In genomic region chr16:3075946-3076345, GRCh38 we compare ENCODE assay signal across 11 cellular contexts. TPM values are rescaled to one million over a fixed set of nuclear protein-coding genes. Genes with fewer than 3 reads are reported as not detected.
DNase-seq lines count a peak whose midpoint lies in the region; ATAC-seq, FAIRE-seq and TF ChIP-seq lines count a peak whose summit lies in the region.
"Not testable (repeated sequence)": the region's sequence is repeated elsewhere in the genome, so short reads cannot be mapped to it uniquely, and the experiment has no call there.
"Had no signal": no experiment of that assay in that cellular context is flagged by ENCODE, and none has a peak within 500 bp of the region (broad histone marks: within the 10 kb centered on the region; RNA-seq: fewer than 3 reads in every experiment).

No MANE protein-coding gene starts in this region.

- POLR2A ChIA-PET in GM12878 (lab: Charles Lee) = interaction anchor here (0.6 to 4.4 kb wide), 5 partner anchors 10 to 61 kb away, joined by 3 to 38 read pairs (median 5); partner anchors contain the start of genes IL32 and ZNF213
- POLR2A ChIA-PET in naive thymus-derived CD4-positive, alpha-beta T cell (lab: Charles Lee) = interaction anchor here (0.7 to 5.6 kb wide), 18 partner anchors 11 to 381 kb away, joined by 3 to 113 read pairs (median 8); partner anchors contain the start of genes IL32, ZNF213 and ZSCAN10

- H3K27ac ChIP-seq in DND-41 (ENCODE audit: low read length) (peak overlapping the region; percentile 94), SU-DHL-6 (ENCODE audit: low read depth, low read length) (peak overlapping the region; percentile 97), GM12878 (ENCODE audit: control insufficient read depth, insufficient read depth) (peak overlapping the region; percentile 88), thymus (ENCODE audit: low read depth) (peak overlapping the region; percentile 99)
- H3K27ac ChIP-seq in naive thymus-derived CD4-positive, alpha-beta T cell (ENCODE audit: low read depth, low read length) = peak overlapping the region; percentile 78

- H3K4me3 Mint-ChIP-seq in activated CD8-positive, alpha-beta memory T cell treated with anti-CD3 and anti-CD28 coated beads, Interleukin-2, amount 10 ng/mL, durations not matched to agents 7 days and 5 days = peak overlapping the region; percentile 79
- peak overlapping the region; percentile 20 to 89 (median 81) for H3K4me3 Mint-ChIP-seq in naive thymus-derived CD4-positive, alpha-beta T cell

- H3K36me3 Mint-ChIP-seq in activated CD8-positive, alpha-beta memory T cell treated with anti-CD3 and anti-CD28 coated beads, Interleukin-2, amount 10 ng/mL, durations not matched to agents 7 days and 5 days = peaks cover 34% of the 10 kb centered on the region
- H3K36me3 Mint-ChIP-seq in naive thymus-derived CD4-positive, alpha-beta T cell = peaks cover 6 to 61% (median 12%) of the 10 kb centered on the region in 5 donors

- TF ChIP-seq EP300 in GM12878 (IDR thresholded peaks at IDR 0.05; ENCODE audit: borderline replicate concordance in 1 of 2, control insufficient read depth in 1 of 2, low read depth in 2 of 2, low read length in 2 of 2) = not testable (repeated sequence)

- H2AFZ ChIP-seq in DND-41 (ENCODE audit: low read depth, low read length); SU-DHL-6 (ENCODE audit: low read depth, low read length, severe bottlenecking); GM12878 (ENCODE audit: control insufficient read depth, low read depth, low read length): not testable (repeated sequence)

- TF ChIP-seq CTCF in DND-41 (IDR thresholded peaks at IDR 0.05; ENCODE audit: borderline replicate concordance, extremely low read depth, low read length, poor library complexity, severe bottlenecking); SU-DHL-6 (IDR thresholded peaks at IDR 0.05; ENCODE audit: insufficient read depth, low read length, poor library complexity, severe bottlenecking); GM12878 (IDR thresholded peaks at IDR 0.05 in 2 of 3, conservative IDR thresholded peaks at IDR 0.05 in 1 of 3; ENCODE audit: control insufficient read depth in 2 of 3, extremely low read depth in 1 of 3, insufficient read depth in 1 of 3, low read depth in 3 of 3, low read length in 3 of 3): not testable (repeated sequence)

- H3K9me2 ChIP-seq in SU-DHL-6 (replicated peaks; ENCODE audit: insufficient read depth, low read length) = not testable (repeated sequence)

- BruUV-seq in GM12878 (replicated peaks; lab: Mats Ljungman, UMichigan) = not testable (repeated sequence)

- not testable (repeated sequence) for H3K9me3 Mint-ChIP-seq in activated CD8-positive, alpha-beta memory T cell treated with anti-CD3 and anti-CD28 coated beads, Interleukin-2, amount 10 ng/mL, durations not matched to agents 7 days and 5 days (ENCODE audit: low read depth)
- H3K9me3 Mint-ChIP-seq in naive thymus-derived CD4-positive, alpha-beta T cell = peaks cover 0 to 13% (median 4%) of the 10 kb centered on the region in 11 donors

- H3K9me3 ChIP-seq in DND-41 (ENCODE audit: insufficient read depth, low read length, severe bottlenecking); SU-DHL-6 (ENCODE audit: insufficient read depth, low read length); GM12878 (replicated peaks; ENCODE audit: control insufficient read depth, insufficient read depth, low read length); naive thymus-derived CD4-positive, alpha-beta T cell (ENCODE audit: control insufficient read depth in 2 of 3, low read length in 3 of 3); thymus (ENCODE audit: control insufficient read depth): not testable (repeated sequence)

- H3K4me2 ChIP-seq in DND-41 (ENCODE audit: insufficient read depth, low read length) (peak overlapping the region; percentile 51), SU-DHL-6 (ENCODE audit: low read depth, low read length, poor library complexity, severe bottlenecking) (peak overlapping the region; percentile 78), GM12878 (ENCODE audit: control insufficient read depth, insufficient read depth) (peak overlapping the region; percentile 68; the same call in 1 of the 2 replicates)

- WGBS in GM12878 (ENCODE audit: insufficient coverage, insufficient replicate concordance, low lambda C conversion rate, missing lambda C conversion rate) = 71% methylated on average over 6 of the region's 6 CpGs
- 85% methylated on average over 6 of the region's 6 CpGs for WGBS in thymus

- SMC1A ChIA-PET in GM12878 (lab: Charles Lee; ENCODE audit: uncharacterized antibody, unreplicated experiment) = interaction anchor here (1.0 to 6.1 kb wide), 6 partner anchors 9 to 53 kb away, joined by 3 to 52 read pairs (median 7); partner anchors contain the start of gene IL32

- intact Hi-C loops in GM12878 (cut with micrococcal nuclease; ENCODE audit: unreplicated experiment) = loop anchor here (2.0 kb wide), 1 partner anchor 25 kb away; no protein-coding TSS in a partner anchor
- intact Hi-C loops in naive thymus-derived CD4-positive, alpha-beta T cell (cut with micrococcal nuclease) = loop anchor here (1.0 to 10.0 kb wide), 8 partner anchors 11 to 429 kb away; partner anchors contain the start of genes IL32 (in 2 of the 2) and CLUAP1 (in 1 of the 2)

- H3K9ac ChIP-seq in DND-41 (ENCODE audit: low read depth, low read length) (peak overlapping the region; percentile 61), SU-DHL-6 (ENCODE audit: low read length) (peak overlapping the region; percentile 50)
- H3K9ac ChIP-seq in GM12878 (ENCODE audit: control insufficient read depth, insufficient read depth, low read length) = not testable (repeated sequence)

- H3K27me3 Mint-ChIP-seq in activated CD8-positive, alpha-beta memory T cell treated with anti-CD3 and anti-CD28 coated beads, Interleukin-2, amount 10 ng/mL, durations not matched to agents 7 days and 5 days; naive thymus-derived CD4-positive, alpha-beta T cell: not testable (repeated sequence)

- not testable (repeated sequence) for H4K20me1 ChIP-seq in DND-41 (ENCODE audit: insufficient read depth, low read length); SU-DHL-6 (ENCODE audit: low read depth, low read length); GM12878 (ENCODE audit: control insufficient read depth, insufficient read depth)

- peak overlapping the region in 1 of 2 experiments; percentile 38; a peak in 1 of 4 replicates for H3K4me3 ChIP-seq in DND-41 (ENCODE audit: low read depth in 1 of 2, low read length in 2 of 2)
- H3K4me3 ChIP-seq in SU-DHL-6 (ENCODE audit: insufficient read depth, low read length, poor library complexity, severe bottlenecking) = peak overlapping the region; percentile 4
- H3K4me3 ChIP-seq in GM12878 = peak overlapping the region; percentile 28; the same call in 1 of the 2 replicates
- H3K4me3 ChIP-seq in naive thymus-derived CD4-positive, alpha-beta T cell (ENCODE audit: low read length) = peak overlapping the region; percentile 25
- H3K4me3 ChIP-seq in thymus (ENCODE audit: low read length) = peak overlapping the region; percentile 44

- not testable (repeated sequence) for TF ChIP-seq RAD21 in GM12878 (IDR thresholded peaks at IDR 0.05; ENCODE audit: insufficient read depth, low read depth, low read length)

- RAD21 ChIA-PET in GM12878 (lab: Charles Lee; ENCODE audit: unreplicated experiment) = interaction anchor here (1.1 to 3.5 kb wide), 4 partner anchors 9 to 17 kb away, joined by 3 to 14 read pairs (median 6); partner anchors contain the start of gene IL32

- not testable (repeated sequence) for FAIRE-seq in GM12878 (lab: Jason Lieb, UNC)

- H3K36me3 ChIP-seq in DND-41 (ENCODE audit: insufficient read depth, low read length); SU-DHL-6 (ENCODE audit: low read length); GM12878 (ENCODE audit: control insufficient read depth in 2 of 2, insufficient read depth in 2 of 2, low read length in 1 of 2); naive thymus-derived CD4-positive, alpha-beta T cell (ENCODE audit: control insufficient read depth in 2 of 3, insufficient read depth in 3 of 3, low read length in 3 of 3); thymus (ENCODE audit: control insufficient read depth, insufficient read depth): not testable (repeated sequence)

- H3K4me1 ChIP-seq in DND-41 (ENCODE audit: insufficient read depth, low read length) = peaks cover 86% of the 10 kb centered on the region
- peaks cover 45% of the 10 kb centered on the region for H3K4me1 ChIP-seq in GM12878 (ENCODE audit: control insufficient read depth, insufficient read depth, low read length)
- H3K4me1 ChIP-seq in naive thymus-derived CD4-positive, alpha-beta T cell (ENCODE audit: control insufficient read depth in 2 of 2, insufficient read depth in 2 of 2, low read length in 2 of 2) = peaks cover 73 to 77% of the 10 kb centered on the region in 2 donors
- peaks cover 47% of the 10 kb centered on the region for H3K4me1 ChIP-seq in thymus (ENCODE audit: control insufficient read depth, insufficient read depth, low read length)

- not testable (repeated sequence) for ATAC-seq in DND-41 (ENCODE audit: insufficient read depth, low read depth); activated CD8-positive, alpha-beta memory T cell treated with anti-CD3 and anti-CD28 coated beads, Interleukin-2, amount 10 ng/mL, durations not matched to agents 7 days and 5 days; GM12878; naive thymus-derived CD4-positive, alpha-beta T cell

- CTCF ChIA-PET in activated CD8-positive, alpha-beta memory T cell treated with anti-CD3 and anti-CD28 coated beads, Interleukin-2, amount 10 ng/mL, durations not matched to agents 7 days and 5 days (lab: Charles Lee) = interaction anchor here (0.8 to 7.8 kb wide), 13 partner anchors 11 to 93 kb away, joined by 3 to 88 read pairs (median 9); partner anchors contain the start of genes IL32 and ZSCAN10
- CTCF ChIA-PET in GM12878 (lab: Yijun Ruan, JAX) = interaction anchor here (1.2 to 6.0 kb wide), 9 partner anchors 11 to 53 kb away, joined by 3 to 42 read pairs (median 15); partner anchors contain the start of gene IL32
- CTCF ChIA-PET in naive thymus-derived CD4-positive, alpha-beta T cell (lab: Charles Lee) = interaction anchor here (0.8 to 5.5 kb wide), 9 partner anchors 11 to 59 kb away, joined by 3 to 45 read pairs (median 10); partner anchors contain the start of genes IL32 and ZNF213

- not testable (repeated sequence) for DNase-seq in DND-41; activated CD8-positive, alpha-beta memory T cell treated with anti-CD3 and anti-CD28 coated beads, Interleukin-2, amount 10 ng/mL, durations not matched to agents 7 days and 5 days; GM12878 (ENCODE audit: low read depth, low spot score); naive thymus-derived CD4-positive, alpha-beta T cell

- not testable (repeated sequence) for TF ChIP-seq POLR2A in GM12878 (IDR thresholded peaks at IDR 0.05; ENCODE audit: low read depth, low read length)

- peaks cover 84% of the 10 kb centered on the region for H3K4me1 Mint-ChIP-seq in activated CD8-positive, alpha-beta memory T cell treated with anti-CD3 and anti-CD28 coated beads, Interleukin-2, amount 10 ng/mL, durations not matched to agents 7 days and 5 days
- H3K4me1 Mint-ChIP-seq in naive thymus-derived CD4-positive, alpha-beta T cell = peaks cover 64 to 93% (median 78%) of the 10 kb centered on the region in 7 donors

- H3K27ac Mint-ChIP-seq in activated CD8-positive, alpha-beta memory T cell treated with anti-CD3 and anti-CD28 coated beads, Interleukin-2, amount 10 ng/mL, durations not matched to agents 7 days and 5 days = peak overlapping the region; percentile 94
- H3K27ac Mint-ChIP-seq in naive thymus-derived CD4-positive, alpha-beta T cell = peak overlapping the region; percentile 59 to 99 (median 99)

- peaks cover 24% of the 10 kb centered on the region; the same call in 1 of the 2 replicates for H3F3A ChIP-seq in SU-DHL-6 (ENCODE audit: insufficient read depth)

- not testable (repeated sequence) for H3K79me2 ChIP-seq in DND-41 (ENCODE audit: insufficient read depth, low read length); SU-DHL-6 (ENCODE audit: insufficient read depth, low read length); GM12878 (ENCODE audit: control insufficient read depth, insufficient read depth, low read length)

- in situ Hi-C loops in GM12878 (cut with MboI) = not testable (repeated sequence)

- H3K27me3 ChIP-seq in DND-41 (ENCODE audit: insufficient read depth, low read length, poor library complexity); SU-DHL-6 (ENCODE audit: low read length); GM12878 (replicated peaks in 1 of 2; ENCODE audit: control insufficient read depth in 2 of 2, insufficient read depth in 2 of 2, low read length in 1 of 2); naive thymus-derived CD4-positive, alpha-beta T cell (ENCODE audit: control insufficient read depth in 2 of 2, insufficient read depth in 2 of 2, low read length in 2 of 2); thymus (ENCODE audit: control insufficient read depth, insufficient read depth): not testable (repeated sequence)

RNA-seq across cellular contexts. Expression of gene IL32, which starts 10.5 kb away (rescaled TPM):
- 1,000 to 10,000 TPM; 2,870 to 3,468 TPM for total RNA-seq in activated CD8-positive, alpha-beta memory T cell treated with anti-CD3 and anti-CD28 coated beads, Interleukin-2, amount 10 ng/mL, durations not matched to agents 7 days and 5 days
- 76.5 and 84.9 TPM in 2 replicates for total RNA-seq in GM12878 (2013; cell fraction: nucleolus; rRNA removed)
- total RNA-seq in GM12878 (2014; rRNA removed) = 61.5 and 70.0 TPM in 2 replicates
- total RNA-seq in GM12878 (2014; rRNA removed; fragmentation: Illumina TruSeq; extraction: Trizol) = 25.8 and 27.0 TPM in 2 replicates
- 69.5 and 72.6 TPM in 2 replicates for total RNA-seq in GM12878 (2021)
- 89.9 TPM for polyA plus RNA-seq in GM12878 (2011; ENCODE audit: low read depth)
- polyA plus RNA-seq in GM12878 (2011; rRNA removed) = 92.5 and 122 TPM in 2 replicates
- 206 and 287 TPM in 2 replicates for polyA plus RNA-seq in GM12878 (2011; cell fraction: cytosol; rRNA removed)
- polyA plus RNA-seq in GM12878 (2011; cell fraction: nucleus; rRNA removed) = 208 and 325 TPM in 2 replicates
- 178 and 191 TPM in 2 replicates for polyA plus RNA-seq in GM12878 (2012)
- 30.5 and 54.4 TPM in 2 replicates for polyA plus RNA-seq in GM12878 (2014; fragmentation: Illumina TruSeq; extraction: Trizol)
- polyA plus RNA-seq in GM12878 (2014; fragmentation: Nextera tagmentation; extraction: Ambion mirVana) = 10 to 100 TPM; 44.8 to 49.3 TPM
- 74.1 and 82.0 TPM in 2 replicates for polyA plus RNA-seq in GM12878 (2014; rRNA removed)
- 10 to 100 TPM; 51.1 to 57.2 TPM for polyA plus RNA-seq in GM12878 (2016; fragmentation: Nextera tagmentation; extraction: Ambion mirVana)
- 37.9 and 97.9 TPM in 2 replicates for polyA minus RNA-seq in GM12878 (2011; rRNA and poly(A)+ RNA removed)
- polyA minus RNA-seq in GM12878 (2011; cell fraction: cytosol; rRNA and poly(A)+ RNA removed) = 52.2 and 53.5 TPM in 2 replicates
- polyA minus RNA-seq in GM12878 (2011; cell fraction: nucleus; rRNA and poly(A)+ RNA removed) = 55.2 and 62.4 TPM in 2 replicates
- total RNA-seq in naive thymus-derived CD4-positive, alpha-beta T cell = 1,000 to 10,000 TPM in 1 of 5 experiments, 100 to 1,000 TPM in 4; 351 to 3,697 (median 587) TPM
- polyA plus RNA-seq in naive thymus-derived CD4-positive, alpha-beta T cell = 1,000 to 10,000 TPM; 1,418 to 1,605 TPM
- polyA plus RNA-seq in thymus = 343 TPM

RNA-seq across cellular contexts. Expression of gene ZSCAN10, which starts 23.1 kb away (rescaled TPM):
- under 1 TPM; 0.21 to 0.23 TPM for total RNA-seq in activated CD8-positive, alpha-beta memory T cell treated with anti-CD3 and anti-CD28 coated beads, Interleukin-2, amount 10 ng/mL, durations not matched to agents 7 days and 5 days
- total RNA-seq in GM12878 (2013; cell fraction: nucleolus; rRNA removed) = 0.22 TPM in 1 of 2 replicates, not detected in the other
- total RNA-seq in GM12878 (2014; rRNA removed) = 0.06 TPM in 1 of 2 replicates, not detected in the other
- total RNA-seq in GM12878 (2014; rRNA removed; fragmentation: Illumina TruSeq; extraction: Trizol) = not detected in 2 replicates
- total RNA-seq in GM12878 (2021) = not detected in 2 replicates
- not detected for polyA plus RNA-seq in GM12878 (2011; ENCODE audit: low read depth)
- not detected in 2 replicates for polyA plus RNA-seq in GM12878 (2011; rRNA removed)
- polyA plus RNA-seq in GM12878 (2011; cell fraction: cytosol; rRNA removed) = 0.01 and 0.05 TPM in 2 replicates
- polyA plus RNA-seq in GM12878 (2011; cell fraction: nucleus; rRNA removed) = 0.07 and 0.15 TPM in 2 replicates
- polyA plus RNA-seq in GM12878 (2012) = 0.06 TPM in 1 of 2 replicates, not detected in the other
- polyA plus RNA-seq in GM12878 (2014; fragmentation: Illumina TruSeq; extraction: Trizol) = not detected in 2 replicates
- not detected for polyA plus RNA-seq in GM12878 (2014; fragmentation: Nextera tagmentation; extraction: Ambion mirVana)
- polyA plus RNA-seq in GM12878 (2014; rRNA removed) = 0.06 TPM in 1 of 2 replicates, not detected in the other
- under 1 TPM in 1 of 2 experiments, not detected in 1; 0.33 TPM for polyA plus RNA-seq in GM12878 (2016; fragmentation: Nextera tagmentation; extraction: Ambion mirVana)
- polyA minus RNA-seq in GM12878 (2011; rRNA and poly(A)+ RNA removed) = not detected in 2 replicates
- polyA minus RNA-seq in GM12878 (2011; cell fraction: cytosol; rRNA and poly(A)+ RNA removed) = not detected in 2 replicates
- not detected in 2 replicates for polyA minus RNA-seq in GM12878 (2011; cell fraction: nucleus; rRNA and poly(A)+ RNA removed)
- total RNA-seq in naive thymus-derived CD4-positive, alpha-beta T cell = under 1 TPM in 3 of 5 experiments, not detected in 2; 0.22 to 0.61 (median 0.29) TPM
- polyA plus RNA-seq in naive thymus-derived CD4-positive, alpha-beta T cell = under 1 TPM in 1 of 2 donors, not detected in 1; 0.35 TPM
- 0.11 TPM for polyA plus RNA-seq in thymus
- total RNA-seq: HT1080, left lung, right atrium auricular region, thyroid gland had no signal
- polyA plus RNA-seq: cardiac muscle cell had no signal

RNA-seq across cellular contexts. Expression of gene MMP25, which starts 29.6 kb away (rescaled TPM):
- total RNA-seq in activated CD8-positive, alpha-beta memory T cell treated with anti-CD3 and anti-CD28 coated beads, Interleukin-2, amount 10 ng/mL, durations not matched to agents 7 days and 5 days = 10 to 100 TPM; 34.0 to 88.3 TPM
- 0.19 and 0.24 TPM in 2 replicates for total RNA-seq in GM12878 (2013; cell fraction: nucleolus; rRNA removed)
- total RNA-seq in GM12878 (2014; rRNA removed) = 0.11 and 0.33 TPM in 2 replicates
- 0.18 and 0.31 TPM in 2 replicates for total RNA-seq in GM12878 (2014; rRNA removed; fragmentation: Illumina TruSeq; extraction: Trizol)
- 0.31 and 0.35 TPM in 2 replicates for total RNA-seq in GM12878 (2021)
- not detected for polyA plus RNA-seq in GM12878 (2011; ENCODE audit: low read depth)
- polyA plus RNA-seq in GM12878 (2011; rRNA removed) = 0.01 and 0.03 TPM in 2 replicates
- 0.01 and 0.05 TPM in 2 replicates for polyA plus RNA-seq in GM12878 (2011; cell fraction: cytosol; rRNA removed)
- 0.42 and 0.53 TPM in 2 replicates for polyA plus RNA-seq in GM12878 (2011; cell fraction: nucleus; rRNA removed)
- 0.83 and 1.1 TPM in 2 replicates for polyA plus RNA-seq in GM12878 (2012)
- 0.06 TPM in 1 of 2 replicates, not detected in the other for polyA plus RNA-seq in GM12878 (2014; fragmentation: Illumina TruSeq; extraction: Trizol)
- under 1 TPM in 1 of 2 experiments, not detected in 1; 0.04 TPM for polyA plus RNA-seq in GM12878 (2014; fragmentation: Nextera tagmentation; extraction: Ambion mirVana)
- 0.35 and 0.39 TPM in 2 replicates for polyA plus RNA-seq in GM12878 (2014; rRNA removed)
- under 1 TPM; 0.13 to 0.36 TPM for polyA plus RNA-seq in GM12878 (2016; fragmentation: Nextera tagmentation; extraction: Ambion mirVana)
- 0.07 and 0.67 TPM in 2 replicates for polyA minus RNA-seq in GM12878 (2011; rRNA and poly(A)+ RNA removed)
- polyA minus RNA-seq in GM12878 (2011; cell fraction: cytosol; rRNA and poly(A)+ RNA removed) = 0.27 TPM in 1 of 2 replicates, not detected in the other
- 0.60 and 0.67 TPM in 2 replicates for polyA minus RNA-seq in GM12878 (2011; cell fraction: nucleus; rRNA and poly(A)+ RNA removed)
- total RNA-seq in naive thymus-derived CD4-positive, alpha-beta T cell = 10 to 100 TPM in 2 of 5 experiments, 1 to 10 TPM in 1, under 1 TPM in 2; 0.73 to 64.4 (median 3.7) TPM
- polyA plus RNA-seq in naive thymus-derived CD4-positive, alpha-beta T cell = under 1 TPM; 0.64 to 0.93 TPM
- polyA plus RNA-seq in thymus = 2.9 TPM

RNA-seq across cellular contexts. Expression of gene ZNF205, which starts 36.4 kb away (rescaled TPM):
- not detected for total RNA-seq in activated CD8-positive, alpha-beta memory T cell treated with anti-CD3 and anti-CD28 coated beads, Interleukin-2, amount 10 ng/mL, durations not matched to agents 7 days and 5 days
- total RNA-seq in GM12878 (2013; cell fraction: nucleolus; rRNA removed) = 3.2 and 4.8 TPM in 2 replicates
- 0.71 and 0.90 TPM in 2 replicates for total RNA-seq in GM12878 (2014; rRNA removed)
- 0.32 and 0.63 TPM in 2 replicates for total RNA-seq in GM12878 (2014; rRNA removed; fragmentation: Illumina TruSeq; extraction: Trizol)
- 1.2 and 1.5 TPM in 2 replicates for total RNA-seq in GM12878 (2021)
- polyA plus RNA-seq in GM12878 (2011; ENCODE audit: low read depth) = 0.38 TPM
- 0.29 and 0.67 TPM in 2 replicates for polyA plus RNA-seq in GM12878 (2011; rRNA removed)
- 1.1 and 1.9 TPM in 2 replicates for polyA plus RNA-seq in GM12878 (2011; cell fraction: cytosol; rRNA removed)
- 2.0 and 2.8 TPM in 2 replicates for polyA plus RNA-seq in GM12878 (2011; cell fraction: nucleus; rRNA removed)
- 1.8 TPM in 2 replicates for polyA plus RNA-seq in GM12878 (2012)
- 0.26 TPM in 1 of 2 replicates, not detected in the other for polyA plus RNA-seq in GM12878 (2014; fragmentation: Illumina TruSeq; extraction: Trizol)
- polyA plus RNA-seq in GM12878 (2014; fragmentation: Nextera tagmentation; extraction: Ambion mirVana) = not detected
- polyA plus RNA-seq in GM12878 (2014; rRNA removed) = 0.95 and 1.00 TPM in 2 replicates
- polyA plus RNA-seq in GM12878 (2016; fragmentation: Nextera tagmentation; extraction: Ambion mirVana) = 1 to 10 TPM in 1 of 2 experiments, under 1 TPM in 1; 0.58 to 1.1 TPM
- 0.51 and 1.5 TPM in 2 replicates for polyA minus RNA-seq in GM12878 (2011; rRNA and poly(A)+ RNA removed)
- 0.53 and 1.0 TPM in 2 replicates for polyA minus RNA-seq in GM12878 (2011; cell fraction: cytosol; rRNA and poly(A)+ RNA removed)
- polyA minus RNA-seq in GM12878 (2011; cell fraction: nucleus; rRNA and poly(A)+ RNA removed) = 0.57 and 0.73 TPM in 2 replicates
- under 1 TPM in 1 of 5 experiments, not detected in 4; 0.29 TPM for total RNA-seq in naive thymus-derived CD4-positive, alpha-beta T cell
- under 1 TPM in 1 of 2 donors, not detected in 1; 0.09 TPM for polyA plus RNA-seq in naive thymus-derived CD4-positive, alpha-beta T cell
- 9.3 TPM for polyA plus RNA-seq in thymus

RNA-seq across cellular contexts. Expression of gene BICDL2, which starts 39.2 kb away (rescaled TPM):
- total RNA-seq in activated CD8-positive, alpha-beta memory T cell treated with anti-CD3 and anti-CD28 coated beads, Interleukin-2, amount 10 ng/mL, durations not matched to agents 7 days and 5 days = under 1 TPM in 1 of 2 experiments, not detected in 1; 0.50 TPM
- total RNA-seq in GM12878 (2013; cell fraction: nucleolus; rRNA removed) = not detected in 2 replicates
- total RNA-seq in GM12878 (2014; rRNA removed) (not detected in 2 replicates), GM12878 (2014; rRNA removed; fragmentation: Illumina TruSeq; extraction: Trizol) (not detected in 2 replicates), GM12878 (2021) (not detected in 2 replicates)
- 0.14 TPM for polyA plus RNA-seq in GM12878 (2011; ENCODE audit: low read depth)
- polyA plus RNA-seq in GM12878 (2011; rRNA removed) (not detected in 2 replicates), GM12878 (2014; fragmentation: Illumina TruSeq; extraction: Trizol) (not detected in 2 replicates), GM12878 (2014; fragmentation: Nextera tagmentation; extraction: Ambion mirVana) (not detected), GM12878 (2014; rRNA removed) (not detected in 2 replicates), GM12878 (2016; fragmentation: Nextera tagmentation; extraction: Ambion mirVana) (not detected), thymus (6.0 TPM)
- 0.01 TPM in 1 of 2 replicates, not detected in the other for polyA plus RNA-seq in GM12878 (2011; cell fraction: cytosol; rRNA removed)
- polyA plus RNA-seq in GM12878 (2011; cell fraction: nucleus; rRNA removed) = not detected in 2 replicates
- polyA plus RNA-seq in GM12878 (2012) = 0.20 and 0.36 TPM in 2 replicates
- not detected in 2 replicates for polyA minus RNA-seq in GM12878 (2011; rRNA and poly(A)+ RNA removed)
- not detected in 2 replicates for polyA minus RNA-seq in GM12878 (2011; cell fraction: cytosol; rRNA and poly(A)+ RNA removed)
- polyA minus RNA-seq in GM12878 (2011; cell fraction: nucleus; rRNA and poly(A)+ RNA removed) = not detected in 2 replicates
- 1 to 10 TPM in 1 of 5 experiments, not detected in 4; 1.0 TPM for total RNA-seq in naive thymus-derived CD4-positive, alpha-beta T cell
- polyA plus RNA-seq in naive thymus-derived CD4-positive, alpha-beta T cell = not detected
- total RNA-seq: cardiac muscle cell, HT1080 had no signal
- polyA plus RNA-seq: cardiac muscle cell had no signal

Comparison
In these comparisons a context has a peak if more than half of its experiments do, and no peak if none do; other contexts are left out.
1. RNA of gene IL32, which starts 10.5 kb away (total RNA-seq): 2,870 to 3,468 TPM in activated CD8-positive, alpha-beta memory T cell treated with anti-CD3 and anti-CD28 coated beads, Interleukin-2, amount 10 ng/mL, durations not matched to agents 7 days and 5 days and 351 to 3,697 TPM in naive thymus-derived CD4-positive, alpha-beta T cell; 25.8 to 84.9 TPM in GM12878; every median in the first group is over 4 times any median in the second.
2. Peak in every context shown above with its lines, with median percentiles within 50 percentile points of each other: H3K27ac ChIP-seq and H3K4me2 ChIP-seq.